8 cellular contexts compared by ENCODE assay signal in the genomic region with DNA sequence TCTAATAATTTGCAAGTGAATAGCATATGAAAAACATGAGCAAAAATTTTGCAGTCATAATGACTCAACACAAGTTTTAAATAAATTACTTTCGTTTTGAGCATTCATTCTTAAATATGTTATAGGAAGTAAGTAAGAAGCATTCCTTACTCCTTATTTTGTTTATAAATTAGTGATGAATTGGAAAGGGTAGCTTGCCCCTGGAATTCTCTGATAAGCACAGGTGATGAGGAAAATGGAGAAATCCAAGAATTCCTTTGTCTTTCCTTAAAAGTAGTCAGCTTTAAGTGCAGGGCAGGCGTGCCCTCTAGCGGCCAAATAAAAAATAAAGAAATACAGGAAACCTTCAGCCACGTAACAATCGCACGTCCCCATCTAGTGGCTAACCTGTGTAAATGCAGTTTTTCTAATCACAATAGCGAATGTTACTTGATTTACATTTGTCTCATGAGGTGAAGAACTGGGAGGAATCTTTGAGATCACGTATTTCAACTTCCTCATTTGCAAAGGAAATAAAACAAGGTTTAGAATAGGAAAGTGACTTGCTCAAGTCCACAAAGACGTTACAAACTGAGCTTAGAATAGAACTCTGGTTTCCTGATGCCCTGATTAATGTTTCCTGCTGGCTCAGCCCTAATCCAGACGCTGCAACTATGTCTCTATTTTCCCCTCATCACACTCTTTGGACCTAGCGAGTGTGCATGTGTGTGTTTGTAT. TPM values are rescaled to one million over a fixed set of nuclear protein-coding genes. Genes with fewer than 3 reads are reported as not detected.
DNase-seq lines count a peak whose midpoint lies in the region; ATAC-seq, FAIRE-seq and TF ChIP-seq lines count a peak whose summit lies in the region.

No MANE protein-coding gene starts in this region.

- no peaks in the 10 kb centered on the region for H3K4me1 ChIP-seq in H1 (replicated peaks in 1 of 4; ENCODE audit: control insufficient read depth in 3 of 4, insufficient read depth in 4 of 4, low read length in 3 of 4)

- no peak overlapping the region for H3K23ac ChIP-seq in H1 (ENCODE audit: insufficient read length)

- H4K8ac ChIP-seq in H1 (ENCODE audit: extremely low read depth, insufficient read depth, low read length), result no peak overlapping the region

- no peak overlapping the region for H4K91ac ChIP-seq in H1 (replicated peaks; ENCODE audit: insufficient read length, low read length)

- H3K9me3 Mint-ChIP-seq in stimulated activated naive CD8-positive, alpha-beta T cell treated with anti-CD3 and anti-CD28 coated beads, Interleukin-15, amount 100 ng/mL, for 72 hours, result no peaks in the 10 kb centered on the region

- no peak overlapping the region for H3K56ac ChIP-seq in H1 (replicated peaks; ENCODE audit: insufficient read length, low read depth, low read length)

- no peak for TF ChIP-seq EP300 in H1 (IDR thresholded peaks at IDR 0.05; ENCODE audit: borderline replicate concordance in 1 of 2, low read depth in 2 of 2, low read length in 2 of 2)

- H3K4me3 ChIP-seq in AG09309 (ENCODE audit: control insufficient read depth, low read depth, low read length) (no peak overlapping the region), H1 (ENCODE audit: extremely low read depth in 1 of 4, insufficient read depth in 2 of 4, low read depth in 3 of 4, low read length in 4 of 4) (no peak overlapping the region)

- no peak overlapping the region for H2BK15ac ChIP-seq in H1 (ENCODE audit: low read length)

- ATAC-seq in GM19324 (IDR thresholded peaks at IDR 0.05; ENCODE audit: low FRiP score, unreplicated experiment), result peak; percentile 90
- ATAC-seq in HG03432 (IDR thresholded peaks at IDR 0.05; ENCODE audit: unreplicated experiment), result peak; percentile 91
- peak; percentile 78 for ATAC-seq in stimulated activated naive CD8-positive, alpha-beta T cell treated with anti-CD3 and anti-CD28 coated beads, Interleukin-15, amount 100 ng/mL, for 72 hours

- FAIRE-seq in H1 (lab: Jason Lieb, UNC), result no peak

- peak; percentile 84 to 85 for TF ChIP-seq RAD21 in H1 (IDR thresholded peaks at IDR 0.05 in 1 of 2, conservative IDR thresholded peaks at IDR 0.05 in 1 of 2; ENCODE audit: low read depth in 2 of 2, low read length in 2 of 2)

- H3K36me3 ChIP-seq in H1 (ENCODE audit: control insufficient read depth in 2 of 4, insufficient read depth in 4 of 4, low read length in 3 of 4), result no peaks in the 10 kb centered on the region

- 21% methylated on average over 11 of the region's 11 CpGs; no CpG with 5 or more reads in 1 of the 2 experiments for WGBS in H1 (ENCODE audit: extremely low coverage in 1 of 2, insufficient coverage in 1 of 2, insufficient read length in 1 of 2, insufficient replicate concordance in 2 of 2, low coverage in 1 of 2, low lambda C conversion rate in 2 of 2, missing lambda C conversion rate in 1 of 2), 2 experiments

- H3K4me1 Mint-ChIP-seq in stimulated activated naive CD8-positive, alpha-beta T cell treated with anti-CD3 and anti-CD28 coated beads, Interleukin-15, amount 100 ng/mL, for 72 hours, result peaks cover 19% of the 10 kb centered on the region

- no peaks in the 10 kb centered on the region for H3K23me2 ChIP-seq in H1 (ENCODE audit: low read depth, low read length)

- H2BK20ac ChIP-seq in H1 (ENCODE audit: low read length), result no peak overlapping the region

- H3K27me3 ChIP-seq in H1 (replicated peaks in 1 of 4; ENCODE audit: control insufficient read depth in 3 of 4, extremely low read depth in 1 of 4, insufficient read depth in 3 of 4, low read length in 3 of 4), result no peaks in the 10 kb centered on the region

- H3K79me1 ChIP-seq in H1 (ENCODE audit: low read depth, low read length), result no peaks in the 10 kb centered on the region

- no peak overlapping the region for H3K9ac ChIP-seq in H1 (replicated peaks in 1 of 4; ENCODE audit: extremely low read depth in 1 of 4, low read depth in 3 of 4, low read length in 3 of 4)

- DNase-seq in AG09309 (ENCODE audit: low read depth) (peak; percentile 44), H1 (ENCODE audit: low read depth in 1 of 2, low spot score in 2 of 2) (peak in 1 of 2 experiments; percentile 62), myocyte (ENCODE audit: low read depth) (peak; percentile 76), AML-193 (lab: John Stamatoyannopoulos, UW) (no peak)
- peak; percentile 36 to 41 for DNase-seq in activated CD4-positive, alpha-beta T cell treated with anti-CD3 and anti-CD28 coated beads for 24 hours (ENCODE audit: low read depth in 2 of 2)
- peak; percentile 63 to 72 for DNase-seq in stimulated activated naive CD8-positive, alpha-beta T cell treated with anti-CD3 and anti-CD28 coated beads, Interleukin-15, amount 100 ng/mL, for 72 hours

- peak overlapping the region; percentile 85 to 89 for H3K27ac Mint-ChIP-seq in stimulated activated naive CD8-positive, alpha-beta T cell treated with anti-CD3 and anti-CD28 coated beads, Interleukin-15, amount 100 ng/mL, for 72 hours

- H3K79me2 ChIP-seq in H1 (ENCODE audit: control insufficient read depth in 1 of 2, insufficient read depth in 2 of 2, low read length in 2 of 2), result no peaks in the 10 kb centered on the region

- no peak overlapping the region for H3K27ac ChIP-seq in H1 (ENCODE audit: low read depth, low read length)

- no peak for TF ChIP-seq POLR2A in H1 (IDR thresholded peaks at IDR 0.05; ENCODE audit: control extremely low read depth in 1 of 2, low read depth in 2 of 2, low read length in 2 of 2)

- 0 out of 4 replicates have a peak, but pooled peaks cover 0 to 2% of the 10 kb centered on the region in 2 experiments for H3K9me3 ChIP-seq in H1 (ENCODE audit: insufficient read depth in 2 of 2, low read depth in 1 of 2, low read length in 1 of 2)

- peaks cover 12% of the 10 kb centered on the region for H3K27me3 Mint-ChIP-seq in stimulated activated naive CD8-positive, alpha-beta T cell treated with anti-CD3 and anti-CD28 coated beads, Interleukin-15, amount 100 ng/mL, for 72 hours

- H3K4me2 ChIP-seq in H1 (ENCODE audit: insufficient read depth in 1 of 2, low read depth in 2 of 2, low read length in 2 of 2), result no peak overlapping the region

- H2BK12ac ChIP-seq in H1 (ENCODE audit: low read depth, low read length), result no peak overlapping the region

- H2AFZ ChIP-seq in H1 (ENCODE audit: low read length), result no peak overlapping the region

- no peak overlapping the region for H2AK5ac ChIP-seq in H1 (ENCODE audit: low read depth, low read length)

- H2BK5ac ChIP-seq in H1 (ENCODE audit: low read depth, low read length), result no peak overlapping the region

- peak; percentile 88 for TF ChIP-seq CTCF in AG09309 (IDR thresholded peaks at IDR 0.05; ENCODE audit: control insufficient read depth, insufficient read depth, low read depth, low read length, missing control alignments)
- peak in 2 of 3 experiments; percentile 84 to 99; a peak in 3 of 4 replicates for TF ChIP-seq CTCF in H1 (IDR thresholded peaks at IDR 0.05; ENCODE audit: control extremely low read depth in 1 of 3, insufficient read depth in 1 of 3, low read depth in 1 of 3, low read length in 3 of 3)

- H3K18ac ChIP-seq in H1 (ENCODE audit: extremely low read depth, low read length), result no peak overlapping the region

- no peak overlapping the region for H3K14ac ChIP-seq in H1 (ENCODE audit: insufficient read length)

- CTCF ChIA-PET in H1 (lab: Charles Lee; ENCODE audit: partially characterized antibody), result interaction anchor here (0.6 to 3.7 kb wide), 39 partner anchors 9 to 1571 kb away, joined by 3 to 44 read pairs (median 4); no protein-coding TSS in a partner anchor

- H3K4me3 Mint-ChIP-seq in stimulated activated naive CD8-positive, alpha-beta T cell treated with anti-CD3 and anti-CD28 coated beads, Interleukin-15, amount 100 ng/mL, for 72 hours, result peak overlapping the region; percentile 69 to 74

- H4K20me1 ChIP-seq in H1 (replicated peaks in 1 of 2; ENCODE audit: control insufficient read depth in 1 of 2, insufficient read depth in 2 of 2, low read length in 2 of 2), result no peaks in the 10 kb centered on the region

- H3K4ac ChIP-seq in H1 (replicated peaks; ENCODE audit: insufficient read length, low read depth, low read length), result no peak overlapping the region

- H2BK120ac ChIP-seq in H1 (replicated peaks; ENCODE audit: low read depth, low read length), result no peak overlapping the region

- no peak overlapping the region for H4K5ac ChIP-seq in H1 (ENCODE audit: insufficient read length, low read depth, low read length)

- POLR2A ChIA-PET in H1 (lab: Charles Lee; ENCODE audit: partially characterized antibody), result no interaction called here

TF ChIP-seq in H1, 55 proteins besides CTCF, POLR2A, EP300 and RAD21:
- TF ChIP-seq SP2 (IDR thresholded peaks at IDR 0.05; ENCODE audit: low read length) (no peak), CREB1 (IDR thresholded peaks at IDR 0.05) (peak; percentile 66; the same call in 1 of the 2 replicates), ZNF274 (IDR thresholded peaks at IDR 0.05; ENCODE audit: borderline replicate concordance, extremely low read depth, low read length) (no peak)

RNA-seq across cellular contexts. Expression of a gene that starts 47.2 kb away (rescaled TPM):
- total RNA-seq in H1 (2021; fragmentation: NEBNext Ultra II Directional; extraction: Animal tissue kit (Norgen Biotek cat#: 25700)), result 32.3 and 32.7 TPM in 2 replicates
- polyA plus RNA-seq in H1 (2011; rRNA removed), result 8.5 and 12.8 TPM in 2 replicates
- 31.0 TPM for polyA plus RNA-seq in H1 (2011; cell fraction: cytosol; rRNA removed)
- 12.2 TPM for polyA plus RNA-seq in H1 (2011; cell fraction: nucleus; rRNA removed)
- 22.3 to 25.3 TPM (median 23.8 TPM) in 4 replicates for polyA plus RNA-seq in H1 (2012, experiment 1 of 2)
- polyA plus RNA-seq in H1 (2012, experiment 2 of 2), result 4.6 TPM
- 22.9 TPM for polyA plus RNA-seq in H1 (2013, experiment 1 of 2)
- 22.0 TPM for polyA plus RNA-seq in H1 (2013, experiment 2 of 2)
- polyA minus RNA-seq in H1 (2011; rRNA and poly(A)+ RNA removed), result 13.3 and 13.8 TPM in 2 replicates
- polyA minus RNA-seq in H1 (2011; cell fraction: cytosol; rRNA and poly(A)+ RNA removed), result 9.5 TPM
- 33.0 TPM for polyA minus RNA-seq in H1 (2011; cell fraction: nucleus; rRNA and poly(A)+ RNA removed)
- total RNA-seq in myocyte, result 47.7 and 50.5 TPM in 2 replicates
- polyA plus RNA-seq in myocyte (2012), result 29.2 TPM

Comparison
In these comparisons a context has a peak if more than half of its experiments do, and no peak if none do; other contexts are left out.
1. DNase-seq: peak in AG09309 (single experiment), activated CD4-positive, alpha-beta T cell treated with anti-CD3 and anti-CD28 coated beads for 24 hours (2 of 2), myocyte (single experiment) and stimulated activated naive CD8-positive, alpha-beta T cell treated with anti-CD3 and anti-CD28 coated beads, Interleukin-15, amount 100 ng/mL, for 72 hours (2 of 2); none in AML-193 (0 of 2).
2. Peak in every context shown above with its lines, with median percentiles within 50 percentile points of each other: ATAC-seq.